Comparison of ENCODE assay signal across 14 cellular contexts in the genomic region with DNA sequence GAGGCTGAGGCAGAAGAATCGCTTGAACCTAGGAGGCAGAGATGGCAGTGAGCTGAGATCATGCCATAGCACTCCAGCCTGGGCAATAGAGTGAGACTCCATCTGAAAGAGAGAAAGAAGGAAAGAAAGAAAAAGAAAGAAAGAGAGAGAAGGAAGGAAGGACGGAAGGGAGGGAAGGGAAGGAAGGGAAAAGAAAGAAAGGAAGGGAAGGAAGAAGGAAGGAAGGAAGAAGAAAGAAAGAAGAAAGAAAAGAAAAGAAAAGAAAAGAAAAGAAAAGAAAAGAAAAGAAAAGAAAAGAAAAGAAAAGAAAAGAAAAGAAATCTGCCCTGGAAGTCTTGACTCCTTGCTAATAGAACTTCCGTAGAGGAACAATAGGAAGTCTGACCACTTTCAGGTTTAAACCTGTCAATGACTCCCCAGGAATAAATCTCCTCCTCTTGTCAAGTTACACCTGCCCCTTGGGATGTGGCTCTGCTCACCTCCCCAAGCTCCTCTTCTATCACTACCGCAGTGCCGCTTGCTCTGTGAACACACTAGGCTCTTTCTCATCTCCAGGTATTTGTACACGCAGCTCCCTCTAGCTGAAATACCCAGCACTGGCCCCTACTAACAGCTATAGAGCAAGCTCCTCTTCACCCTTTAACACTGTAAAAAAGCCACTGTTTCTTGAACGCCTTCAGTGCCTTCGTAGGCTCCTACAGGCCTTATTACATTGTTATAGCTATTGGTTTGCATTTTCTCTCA.
DNase-seq lines count a peak whose midpoint lies in the region; ATAC-seq and TF ChIP-seq lines count a peak whose summit lies in the region.
"Had no signal": no experiment of that assay in that cellular context is flagged by ENCODE, and none has a peak within 500 bp of the region (broad histone marks: within the 10 kb centered on the region; RNA-seq: fewer than 3 reads in every experiment).

No MANE protein-coding gene starts in this region.

- no peaks in the 10 kb centered on the region for H3F3A ChIP-seq in PC-3 (ENCODE audit: low read length, unreplicated experiment)

- H3K27ac ChIP-seq in PC-3 (ENCODE audit: low read length) (no peak overlapping the region), esophagus squamous epithelium (no peak overlapping the region)
- H3K27ac ChIP-seq: uterus had no signal

- no peak overlapping the region for H2AFZ ChIP-seq in PC-3 (ENCODE audit: low read length)

- H3K9me2 ChIP-seq in PC-3 (replicated peaks; ENCODE audit: low read length) = no peaks in the 10 kb centered on the region

- ATAC-seq in PC-3 (no peak), HG03565 (IDR thresholded peaks at IDR 0.05; ENCODE audit: unreplicated experiment) (no peak), GM18505 (IDR thresholded peaks at IDR 0.05; ENCODE audit: unreplicated experiment) (no peak)

- H3K79me2 ChIP-seq in PC-3 (ENCODE audit: low read length) = no peaks in the 10 kb centered on the region

- CTCF ChIA-PET in PC-3 (lab: Charles Lee) = no interaction called here

- no TSS peak for BruUV-seq in PC-3 (replicated peaks; lab: Mats Ljungman, UMichigan)

- H3K4me2 ChIP-seq in PC-3 (ENCODE audit: low read length) = no peak overlapping the region

- TF ChIP-seq POLR2A in esophagus squamous epithelium (IDR thresholded peaks at IDR 0.05) (no peak), GM18505 (IDR thresholded peaks at IDR 0.05; ENCODE audit: borderline replicate concordance, extremely low read depth, insufficient read depth, insufficient read length) (no peak)

- TF ChIP-seq CTCF in BE2C (IDR thresholded peaks at IDR 0.05; ENCODE audit: low read depth, low read length) (peak; percentile 61), PC-3 (conservative IDR thresholded peaks at IDR 0.05; ENCODE audit: low read depth, low read length) (peak; percentile 50), esophagus squamous epithelium (IDR thresholded peaks at IDR 0.05) (peak in 4 of 6 experiments; percentile 13 to 52 (median 28))

- no peak overlapping the region for H3K9ac ChIP-seq in PC-3 (ENCODE audit: low read length)

- H4K20me1 ChIP-seq in PC-3 (ENCODE audit: low read length) = no peaks in the 10 kb centered on the region

- WGBS in esophagus squamous epithelium, 2 donors = 73 to 76% methylated on average over 7 to 8 of the region's 8 CpGs

- POLR2A ChIA-PET in PC-3 (lab: Charles Lee; ENCODE audit: unreplicated experiment) = no interaction called here

- peaks cover 5% of the 10 kb centered on the region; the same call in 1 of the 2 replicates for H3K9me3 ChIP-seq in BE2C
- no peaks in the 10 kb centered on the region; the same call in 1 of the 2 replicates for H3K9me3 ChIP-seq in PC-3 (ENCODE audit: low read length)
- no peaks in the 10 kb centered on the region for H3K9me3 ChIP-seq in esophagus squamous epithelium
- H3K9me3 ChIP-seq: uterus had no signal

- no peak overlapping the region for H3K4me3 ChIP-seq in BE2C (ENCODE audit: low read depth, low read length)
- no peak overlapping the region for H3K4me3 ChIP-seq in PC-3 (ENCODE audit: low read length)
- H3K4me3 ChIP-seq in esophagus squamous epithelium = no peak overlapping the region
- H3K4me3 ChIP-seq: uterus had no signal

- no peaks in the 10 kb centered on the region for H3K27me3 ChIP-seq in BE2C
- no peaks in the 10 kb centered on the region for H3K27me3 ChIP-seq in PC-3 (ENCODE audit: low read length)
- H3K27me3 ChIP-seq in esophagus squamous epithelium = peaks cover 0 to 13% (median 0%) of the 10 kb centered on the region in 4 donors
- H3K27me3 ChIP-seq: uterus had no signal

- DNase-seq in BE2C (no peak), HPDE6-E6E7 (ENCODE audit: extremely low spot score) (peak; percentile 1), PC-3 (peak; percentile 30), esophagus squamous epithelium (lab: John Stamatoyannopoulos, UW) (no peak), NAMALWA (ENCODE audit: low spot score) (no peak)
- no peak for DNase-seq in stimulated activated CD4-positive, alpha-beta T cell treated with anti-CD3 and anti-CD28 coated beads, Interleukin-4, amount 100 ng/mL, for 4 hours
- DNase-seq: activated CD4-positive, CD25-positive, alpha-beta regulatory T cell treated with anti-CD3 and anti-CD28 coated beads, Interleukin-2, amount 50 U/mL, for 72 hours; activated T-cell treated with anti-CD3 and anti-CD28 coated beads, Interleukin-2, amount 50 U/mL, for 48 hours; amygdala; effector memory CD4-positive, alpha-beta T cell; stimulated activated CD4-positive, alpha-beta T cell treated with anti-CD3 and anti-CD28 coated beads, Interleukin-15, amount 100 ng/mL, for 24 hours; uterus had no signal

- intact Hi-C loops in PC-3 (cut with micrococcal nuclease) = no loop called here
- intact Hi-C loops in esophagus squamous epithelium (cut with DNase I) = no loop called here

- H3K4me1 ChIP-seq in BE2C (peaks cover 39% of the 10 kb centered on the region), PC-3 (ENCODE audit: insufficient read depth, low read length) (no peaks in the 10 kb centered on the region), esophagus squamous epithelium (peaks cover 0 to 3% (median 0%) of the 10 kb centered on the region in 3 donors)
- H3K4me1 ChIP-seq: uterus had no signal

- H3K36me3 ChIP-seq in BE2C (no peaks in the 10 kb centered on the region), PC-3 (ENCODE audit: low read depth, low read length) (no peaks in the 10 kb centered on the region), esophagus squamous epithelium (no peaks in the 10 kb centered on the region)
- H3K36me3 ChIP-seq: uterus had no signal

Comparison
In these comparisons a context has a peak if more than half of its experiments do, and no peak if none do; other contexts are left out.
1. DNase-seq: peak in HPDE6-E6E7 (single experiment) and PC-3 (single experiment); none in BE2C (single experiment), esophagus squamous epithelium (single experiment), NAMALWA (single experiment) and stimulated activated CD4-positive, alpha-beta T cell treated with anti-CD3 and anti-CD28 coated beads, Interleukin-4, amount 100 ng/mL, for 4 hours (0 of 2).
2. Peak in every context shown above with its lines, with median percentiles within 50 percentile points of each other: CTCF ChIP-seq.